Comparison of ENCODE assay signal across 9 cellular contexts in the genomic region with DNA sequence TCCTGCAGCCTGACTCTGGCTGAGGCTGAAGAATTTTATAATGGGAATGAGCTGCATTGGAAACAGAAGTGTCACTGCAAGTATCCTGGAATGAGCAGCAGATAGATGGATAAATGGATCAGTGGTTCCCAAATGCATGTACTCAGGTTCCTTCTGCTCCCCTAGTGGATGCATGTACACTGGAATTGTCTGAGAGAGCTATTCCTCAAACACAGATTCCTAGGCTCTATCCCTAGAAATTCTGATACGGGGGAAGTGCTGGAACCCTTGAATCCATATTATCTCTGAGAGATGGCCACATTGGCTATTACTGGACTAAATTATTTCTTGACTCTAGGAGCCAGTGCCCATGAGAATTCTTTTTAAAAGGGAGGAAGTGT.
DNase-seq lines count a peak whose midpoint lies in the region; ATAC-seq and TF ChIP-seq lines count a peak whose summit lies in the region.
"Had no signal": no experiment of that assay in that cellular context is flagged by ENCODE, and none has a peak within 500 bp of the region (broad histone marks: within the 10 kb centered on the region; RNA-seq: fewer than 3 reads in every experiment).

No MANE protein-coding gene starts in this region.

- H3K4me1 ChIP-seq in DND-41 (ENCODE audit: insufficient read depth, low read length), result peaks cover 72% of the 10 kb centered on the region
- peaks cover 4% of the 10 kb centered on the region for H3K4me1 ChIP-seq in right cardiac atrium (ENCODE audit: control insufficient read depth, insufficient read depth, low read length)
- no peaks in the 10 kb centered on the region for H3K4me1 ChIP-seq in mammary epithelial cell (ENCODE audit: insufficient read depth, low read length)
- no peaks in the 10 kb centered on the region for H3K4me1 ChIP-seq in PC-9 (replicated peaks; ENCODE audit: insufficient read depth)

- peaks cover 3% of the 10 kb centered on the region for H3K9me3 Mint-ChIP-seq in activated CD8-positive, alpha-beta T cell treated with anti-CD3 and anti-CD28 coated beads for 36 hours

- H3K9me3 ChIP-seq in DND-41 (ENCODE audit: insufficient read depth, low read length, severe bottlenecking) (no peaks in the 10 kb centered on the region), right cardiac atrium (ENCODE audit: control insufficient read depth, low read length) (no peaks in the 10 kb centered on the region), mammary epithelial cell (replicated peaks; ENCODE audit: insufficient read depth, low read length) (no peaks in the 10 kb centered on the region), PC-9 (ENCODE audit: insufficient read depth, low read depth) (no peaks in the 10 kb centered on the region)

- peak overlapping the region; percentile 50 for H3K4me3 Mint-ChIP-seq in activated CD8-positive, alpha-beta T cell treated with anti-CD3 and anti-CD28 coated beads for 36 hours

- H3K36me3 ChIP-seq in DND-41 (ENCODE audit: insufficient read depth, low read length) (peaks cover 90% of the 10 kb centered on the region), mammary epithelial cell (ENCODE audit: insufficient read depth, low read length) (no peaks in the 10 kb centered on the region), PC-9 (ENCODE audit: low read depth) (no peaks in the 10 kb centered on the region)

- H3K9me2 ChIP-seq in PC-9 (ENCODE audit: insufficient read depth), result no peaks in the 10 kb centered on the region

- POLR2A ChIA-PET in activated CD8-positive, alpha-beta T cell treated with anti-CD3 and anti-CD28 coated beads for 36 hours (lab: Charles Lee), result interaction anchor here (0.8 to 2.2 kb wide), 10 partner anchors 9 to 92 kb away, joined by 3 to 6 read pairs (median 4); no protein-coding TSS in a partner anchor
- POLR2A ChIA-PET in PC-9 (lab: Charles Lee; ENCODE audit: unreplicated experiment), result no interaction called here

- peak overlapping the region; percentile 96 for H3K27ac Mint-ChIP-seq in activated CD8-positive, alpha-beta T cell treated with anti-CD3 and anti-CD28 coated beads for 36 hours

- peaks cover 30% of the 10 kb centered on the region for H3K36me3 Mint-ChIP-seq in activated CD8-positive, alpha-beta T cell treated with anti-CD3 and anti-CD28 coated beads for 36 hours (ENCODE audit: low read depth)

- no peak overlapping the region for H3K4me3 ChIP-seq in DND-41 (ENCODE audit: low read depth in 1 of 2, low read length in 2 of 2)
- H3K4me3 ChIP-seq in right cardiac atrium (ENCODE audit: low read length), result no peak overlapping the region
- no peak overlapping the region for H3K4me3 ChIP-seq in mammary epithelial cell (replicated peaks in 1 of 3; ENCODE audit: insufficient read depth in 1 of 3, low read depth in 2 of 3, low read length in 3 of 3)
- H3K4me3 ChIP-seq in PC-9, result no peak overlapping the region
- H3K4me3 ChIP-seq: K562 had no signal

- CTCF ChIA-PET in activated CD8-positive, alpha-beta T cell treated with anti-CD3 and anti-CD28 coated beads for 36 hours (lab: Charles Lee), result interaction anchor here (0.8 to 3.5 kb wide), 14 partner anchors 8 to 185 kb away, joined by 3 to 26 read pairs (median 4); a partner anchor contains a TSS
- CTCF ChIA-PET in mammary epithelial cell (lab: Charles Lee; ENCODE audit: low non-redundant PET), result no interaction called here
- CTCF ChIA-PET in PC-9 (lab: Charles Lee), result no interaction called here

- H3F3A ChIP-seq in PC-9 (ENCODE audit: insufficient read depth, low read depth), result no peaks in the 10 kb centered on the region

- WGBS in right cardiac atrium, result 60% methylated on average over 1 of the region's 1 CpG
- WGBS in mammary epithelial cell (ENCODE audit: low coverage, missing lambda C conversion rate), result 90% methylated on average over 1 of the region's 1 CpG

- no TSS peak for BruUV-seq in mammary epithelial cell (replicated peaks; lab: Mats Ljungman, UMichigan)
- BruUV-seq in PC-9 (replicated peaks; lab: Mats Ljungman, UMichigan), result no TSS peak

- no peak for DNase-seq in DND-41
- DNase-seq in activated CD8-positive, alpha-beta T cell treated with anti-CD3 and anti-CD28 coated beads for 36 hours, result no peak
- DNase-seq in right cardiac atrium, result no peak
- DNase-seq in stimulated activated naive CD4-positive, alpha-beta T cell treated with Interleukin-2 at 50 U/mL for 16 hours (lab: John Stamatoyannopoulos, UW), result no peak
- DNase-seq in mammary epithelial cell, result no peak
- DNase-seq in PC-9, result no peak
- DNase-seq in DMS79 treated with DMSO at 0.1 percent for 48 hours (lab: John Stamatoyannopoulos, UW), result no peak

- no peak overlapping the region for H3K27ac ChIP-seq in 22Rv1
- peak overlapping the region; percentile 55 for H3K27ac ChIP-seq in DND-41 (ENCODE audit: low read length)
- H3K27ac ChIP-seq in right cardiac atrium (ENCODE audit: low read length), result no peak overlapping the region
- no peak overlapping the region for H3K27ac ChIP-seq in mammary epithelial cell (ENCODE audit: insufficient read depth, low read depth, low read length)
- no peak overlapping the region for H3K27ac ChIP-seq in PC-9

- H3K4me1 Mint-ChIP-seq in activated CD8-positive, alpha-beta T cell treated with anti-CD3 and anti-CD28 coated beads for 36 hours (ENCODE audit: low read depth), result peaks cover 89% of the 10 kb centered on the region

- H3K27me3 Mint-ChIP-seq in activated CD8-positive, alpha-beta T cell treated with anti-CD3 and anti-CD28 coated beads for 36 hours, result no peaks in the 10 kb centered on the region

- no peaks in the 10 kb centered on the region for H3K27me3 ChIP-seq in DND-41 (ENCODE audit: insufficient read depth, low read length, poor library complexity)
- no peaks in the 10 kb centered on the region for H3K27me3 ChIP-seq in right cardiac atrium (ENCODE audit: control insufficient read depth, insufficient read depth)
- no peaks in the 10 kb centered on the region for H3K27me3 ChIP-seq in mammary epithelial cell (ENCODE audit: insufficient read depth, low read length)
- H3K27me3 ChIP-seq in PC-9 (ENCODE audit: insufficient read depth, low read depth), result no peaks in the 10 kb centered on the region

- intact Hi-C loops in activated CD8-positive, alpha-beta T cell treated with anti-CD3 and anti-CD28 coated beads for 36 hours (cut with micrococcal nuclease), result no loop called here
- intact Hi-C loops in right cardiac atrium (cut with DNase I) (no loop called here), mammary epithelial cell (cut with micrococcal nuclease) (loop anchor here (5.0 kb wide), 1 partner anchor 64 kb away; a partner anchor contains a TSS), PC-9 (cut with micrococcal nuclease; ENCODE audit: unreplicated experiment) (no loop called here)

- H4K20me1 ChIP-seq in DND-41 (ENCODE audit: insufficient read depth, low read length) (peaks cover 85% of the 10 kb centered on the region), mammary epithelial cell (ENCODE audit: insufficient read depth, low read length) (no peaks in the 10 kb centered on the region), PC-9 (ENCODE audit: insufficient read depth) (no peaks in the 10 kb centered on the region)

- H3K4me2 ChIP-seq in DND-41 (ENCODE audit: insufficient read depth, low read length) (no peak overlapping the region), mammary epithelial cell (ENCODE audit: insufficient read depth, low read depth, low read length) (no peak overlapping the region), PC-9 (no peak overlapping the region)

- H3K9ac ChIP-seq in DND-41 (ENCODE audit: low read depth, low read length), result no peak overlapping the region
- no peak overlapping the region for H3K9ac ChIP-seq in mammary epithelial cell (ENCODE audit: insufficient read depth, low read length)

- dilution Hi-C loops in mammary epithelial cell (cut with HindIII; ENCODE audit: low sequenced_read_pairs), result no loop called here

- ATAC-seq in DND-41 (ENCODE audit: insufficient read depth, low read depth), result no peak
- ATAC-seq in activated CD8-positive, alpha-beta T cell treated with anti-CD3 and anti-CD28 coated beads for 36 hours, result no peak
- peak; percentile 26 to 42 for ATAC-seq in right cardiac atrium
- ATAC-seq: K562 had no signal

- TF ChIP-seq CTCF in 22Rv1 (IDR thresholded peaks at IDR 0.05) (0 out of 2 replicates have a peak, but pooled peaks have one; percentile 7), DND-41 (IDR thresholded peaks at IDR 0.05; ENCODE audit: borderline replicate concordance, extremely low read depth, low read length, poor library complexity, severe bottlenecking) (no peak), mammary epithelial cell (conservative IDR thresholded peaks at IDR 0.05 in 1 of 2, IDR thresholded peaks at IDR 0.05 in 1 of 2; ENCODE audit: extremely low read depth in 1 of 2, insufficient read depth in 1 of 2, low read depth in 1 of 2, low read length in 2 of 2) (peak in 1 of 2 donors; percentile 16), PC-9 (conservative IDR thresholded peaks at IDR 0.05) (no peak)
- no peak for TF ChIP-seq CTCF in activated CD8-positive, alpha-beta T cell treated with anti-CD3 and anti-CD28 coated beads for 36 hours (IDR thresholded peaks at IDR 0.05)

- no peak overlapping the region for H2AFZ ChIP-seq in DND-41 (ENCODE audit: low read depth, low read length)
- no peak overlapping the region for H2AFZ ChIP-seq in mammary epithelial cell (ENCODE audit: low read depth, low read length)
- H2AFZ ChIP-seq in PC-9, result no peak overlapping the region

- peaks cover 99% of the 10 kb centered on the region for H3K79me2 ChIP-seq in DND-41 (ENCODE audit: insufficient read depth, low read length)
- H3K79me2 ChIP-seq in mammary epithelial cell (ENCODE audit: insufficient read depth, low read length), result peaks cover 43% of the 10 kb centered on the region
- H3K79me2 ChIP-seq in PC-9 (ENCODE audit: low read depth), result no peaks in the 10 kb centered on the region

- in situ Hi-C loops in mammary epithelial cell (cut with MboI; ENCODE audit: low sequenced_read_pairs in 2 of 2), result no loop called here

Comparison
In these comparisons a context has a peak if more than half of its experiments do, and no peak if none do; other contexts are left out.
1. ATAC-seq: peak in right cardiac atrium (2 of 2); none in DND-41 (single experiment) and activated CD8-positive, alpha-beta T cell treated with anti-CD3 and anti-CD28 coated beads for 36 hours (single experiment).